8 cellular contexts compared by ENCODE assay signal in genomic region chr19:737591-738093, GRCh38. TPM values are rescaled to one million over a fixed set of nuclear protein-coding genes. Genes with fewer than 3 reads are reported as not detected.
DNase-seq lines count a peak whose midpoint lies in the region; ATAC-seq and TF ChIP-seq lines count a peak whose summit lies in the region.

No MANE protein-coding gene starts in this region.

- no peak overlapping the region for H2AFZ ChIP-seq in mesenchymal stem cell (ENCODE audit: low read depth, low read length)

- no peaks in the 10 kb centered on the region for H3K27me3 Mint-ChIP-seq in CD4-positive, alpha-beta T cell

- H3K4me1 ChIP-seq in mesenchymal stem cell (ENCODE audit: control insufficient read depth, insufficient read depth, low read depth, low read length), result peaks cover 20% of the 10 kb centered on the region

- H3K4me2 ChIP-seq in mesenchymal stem cell (ENCODE audit: low read length, poor library complexity, severe bottlenecking), result no peak overlapping the region

- H3K14ac ChIP-seq in mesenchymal stem cell (ENCODE audit: low read length in 2 of 2), result no peak overlapping the region

- DNase-seq in CD4-positive, alpha-beta T cell, result peak; percentile 36 to 71 (median 50)
- DNase-seq in HuH-7 (ENCODE audit: low spot score) (peak; percentile 90), cerebellar cortex (ENCODE audit: low spot score) (peak; percentile 33), mesenchymal stem cell (peak; percentile 42), hippocampal formation (lab: John Stamatoyannopoulos, UW) (no peak)
- DNase-seq in activated CD4-positive, CD25-positive, alpha-beta regulatory T cell treated with anti-CD3 and anti-CD28 coated beads, Interleukin-2, amount 50 U/mL, for 72 hours, result peak; percentile 57
- DNase-seq in stimulated activated CD8-positive, alpha-beta memory T cell treated with anti-CD3 and anti-CD28 coated beads, Interleukin-7, amount 100 ng/mL, for 4 hours (ENCODE audit: low read depth in 2 of 2), result peak; percentile 29 to 34

- no peaks in the 10 kb centered on the region for H3K36me3 Mint-ChIP-seq in CD4-positive, alpha-beta T cell (ENCODE audit: low read depth)

- intact Hi-C loops in CD4-positive, alpha-beta T cell (cut with DNase I, micrococcal nuclease), result no loop called here

- H2BK12ac ChIP-seq in mesenchymal stem cell (ENCODE audit: low read length in 2 of 2), result no peak overlapping the region

- TF ChIP-seq CTCF in CD4-positive, alpha-beta T cell (IDR thresholded peaks at IDR 0.05), result peak; percentile 44

- H2BK15ac ChIP-seq in mesenchymal stem cell (ENCODE audit: low read depth, poor library complexity, severe bottlenecking), result no peak overlapping the region

- H3K36me3 ChIP-seq in mesenchymal stem cell (ENCODE audit: control insufficient read depth in 1 of 2, insufficient read depth in 2 of 2, low read depth in 1 of 2, low read length in 2 of 2), result peaks cover 12 to 39% of the 10 kb centered on the region in 2 experiments

- no peak overlapping the region for H2BK120ac ChIP-seq in mesenchymal stem cell (ENCODE audit: low read depth, low read length)

- no peak overlapping the region for H3K18ac ChIP-seq in mesenchymal stem cell (ENCODE audit: low read depth in 1 of 2, low read length in 2 of 2)

- H3K27me3 ChIP-seq in CD4-positive, alpha-beta T cell (ENCODE audit: control insufficient read depth, insufficient read depth, low read length), result no peaks in the 10 kb centered on the region
- H3K27me3 ChIP-seq in mesenchymal stem cell (ENCODE audit: control insufficient read depth in 1 of 2, insufficient read depth in 1 of 2, low read length in 2 of 2), result no peaks in the 10 kb centered on the region

- H4K91ac ChIP-seq in mesenchymal stem cell (ENCODE audit: low read length), result no peak overlapping the region

- H3K27ac Mint-ChIP-seq in CD4-positive, alpha-beta T cell, result no peak overlapping the region

- H3K27ac ChIP-seq in CD4-positive, alpha-beta T cell (ENCODE audit: low read depth, low read length), result no peak overlapping the region
- H3K27ac ChIP-seq in mesenchymal stem cell (ENCODE audit: low read length, poor library complexity, severe bottlenecking), result no peak overlapping the region

- no peak overlapping the region for H2BK5ac ChIP-seq in mesenchymal stem cell (ENCODE audit: low read depth, low read length, poor library complexity, severe bottlenecking)

- no peak overlapping the region for H3K4me3 ChIP-seq in mesenchymal stem cell (ENCODE audit: insufficient read depth in 1 of 2, low read depth in 1 of 2, low read length in 2 of 2)

- ATAC-seq in CD4-positive, alpha-beta T cell (ENCODE audit: poor library complexity), result peak; percentile 71
- ATAC-seq in GM21526 (IDR thresholded peaks at IDR 0.05; ENCODE audit: low FRiP score, unreplicated experiment), result no peak

- POLR2A ChIA-PET in CD4-positive, alpha-beta T cell (lab: Charles Lee), result no interaction called here

- CTCF ChIA-PET in CD4-positive, alpha-beta T cell (lab: Charles Lee), result no interaction called here

- 42% methylated on average over 22 of the region's 22 CpGs for WGBS in mesenchymal stem cell

- peaks cover 6% of the 10 kb centered on the region for H3K4me1 Mint-ChIP-seq in CD4-positive, alpha-beta T cell (ENCODE audit: low read depth)

- no peaks in the 10 kb centered on the region for H3K79me1 ChIP-seq in mesenchymal stem cell (replicated peaks; ENCODE audit: low read length, poor library complexity, severe bottlenecking)

- H3K9ac ChIP-seq in mesenchymal stem cell (ENCODE audit: low read length), result no peak overlapping the region

- H3K4me3 Mint-ChIP-seq in CD4-positive, alpha-beta T cell, result no peak overlapping the region

- H2AK5ac ChIP-seq in mesenchymal stem cell (ENCODE audit: low read length, severe bottlenecking), result no peak overlapping the region

- no peaks in the 10 kb centered on the region for H3K9me3 Mint-ChIP-seq in CD4-positive, alpha-beta T cell

- H3K9me3 ChIP-seq in CD4-positive, alpha-beta T cell (ENCODE audit: control insufficient read depth, low read length), result no peaks in the 10 kb centered on the region
- no peaks in the 10 kb centered on the region for H3K9me3 ChIP-seq in mesenchymal stem cell (ENCODE audit: control insufficient read depth, low read length)

- H4K8ac ChIP-seq in mesenchymal stem cell (ENCODE audit: low read length), result peak overlapping the region; percentile 62

- no peak overlapping the region for H3K4ac ChIP-seq in mesenchymal stem cell (ENCODE audit: low read depth in 1 of 2, low read length in 2 of 2)

- no peak overlapping the region for H3K23ac ChIP-seq in mesenchymal stem cell (ENCODE audit: low read length in 2 of 2)

RNA-seq across cellular contexts. Expression of gene MISP, which starts 13.3 kb away (rescaled TPM):
- not detected for total RNA-seq in CD4-positive, alpha-beta T cell
- 0.06 TPM for polyA plus RNA-seq in mesenchymal stem cell (2013, experiment 1 of 2)
- 0.01 TPM for polyA plus RNA-seq in mesenchymal stem cell (2013, experiment 2 of 2)

RNA-seq across cellular contexts. Expression of gene PALM, which starts 28.9 kb away (rescaled TPM):
- total RNA-seq in CD4-positive, alpha-beta T cell, result not detected
- polyA plus RNA-seq in mesenchymal stem cell (2013, experiment 1 of 2), result 14.3 TPM
- polyA plus RNA-seq in mesenchymal stem cell (2013, experiment 2 of 2), result 15.1 TPM

RNA-seq across cellular contexts. Expression of gene PRSS57, which starts 42.4 kb away (rescaled TPM):
- not detected for total RNA-seq in CD4-positive, alpha-beta T cell
- polyA plus RNA-seq in mesenchymal stem cell (2013, experiment 1 of 2), result not detected
- 0.04 TPM for polyA plus RNA-seq in mesenchymal stem cell (2013, experiment 2 of 2)

RNA-seq across cellular contexts. Expression of gene PTBP1, which starts 59.6 kb away (rescaled TPM):
- total RNA-seq in CD4-positive, alpha-beta T cell, result 100 to 1,000 TPM; 246 to 252 TPM
- 233 TPM for polyA plus RNA-seq in mesenchymal stem cell (2013, experiment 1 of 2)
- 242 TPM for polyA plus RNA-seq in mesenchymal stem cell (2013, experiment 2 of 2)

Comparison
In these comparisons a context has a peak if more than half of its experiments do, and no peak if none do; other contexts are left out.
1. DNase-seq: peak in CD4-positive, alpha-beta T cell (10 of 10), HuH-7 (single experiment), activated CD4-positive, CD25-positive, alpha-beta regulatory T cell treated with anti-CD3 and anti-CD28 coated beads, Interleukin-2, amount 50 U/mL, for 72 hours (single experiment), cerebellar cortex (single experiment), mesenchymal stem cell (single experiment) and stimulated activated CD8-positive, alpha-beta memory T cell treated with anti-CD3 and anti-CD28 coated beads, Interleukin-7, amount 100 ng/mL, for 4 hours (2 of 2); none in hippocampal formation (0 of 2).